ENCODE assay signal across 8 cellular contexts in the genomic region with DNA sequence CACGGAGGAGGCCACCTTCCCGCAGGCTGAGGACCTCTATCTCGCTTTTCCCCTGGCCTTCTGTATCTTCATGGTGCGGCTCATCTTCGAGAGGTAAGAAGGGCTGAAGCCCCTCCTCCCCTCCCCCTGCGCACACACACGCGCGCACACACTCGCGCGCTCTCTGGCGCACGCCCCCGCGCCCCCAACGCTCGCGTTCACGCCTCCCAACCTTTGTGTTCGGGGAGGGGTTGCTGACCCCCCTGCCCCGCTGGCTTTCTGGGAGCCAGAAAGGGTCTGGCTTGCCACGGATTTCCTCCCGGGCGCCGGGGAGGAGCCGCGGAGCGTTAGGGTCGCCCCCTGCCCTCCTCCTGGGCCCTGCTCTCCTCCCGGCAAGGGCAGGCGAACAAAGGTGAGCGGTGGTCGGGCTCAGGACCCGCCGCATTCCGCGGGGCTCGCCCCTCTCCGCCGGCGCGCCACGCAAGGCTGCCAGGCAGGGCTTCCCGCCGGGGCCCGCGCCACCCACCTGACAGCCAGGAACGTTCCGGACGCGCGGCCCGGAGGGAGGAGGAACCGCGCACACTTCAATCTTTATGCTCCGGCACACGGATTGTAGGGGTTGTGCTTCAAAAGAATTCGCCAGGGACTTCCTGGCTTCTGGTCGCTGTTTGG. TPM values are rescaled to one million over a fixed set of nuclear protein-coding genes. Genes with fewer than 3 reads are reported as not detected.
A peak's percentile ranks its signal among the peaks of the same experiment; 100 is the strongest.
DNase-seq lines count a peak whose midpoint lies in the region; ATAC-seq and TF ChIP-seq lines count a peak whose summit lies in the region.

No MANE protein-coding gene starts in this region.

- ATAC-seq in GM18502 (IDR thresholded peaks at IDR 0.05; ENCODE audit: poor library complexity, unreplicated experiment) (peak; percentile 39), HG02981 (IDR thresholded peaks at IDR 0.05; ENCODE audit: unreplicated experiment) (peak; percentile 29)

- DNase-seq in AG08396 (ENCODE audit: low spot score) = peak; percentile 38
- DNase-seq in NCI-H446 (lab: John Stamatoyannopoulos, UW) = peak; percentile 16 to 47
- DNase-seq in activated naive CD4-positive, alpha-beta T cell treated with anti-CD3 and anti-CD28 coated beads, Interleukin-2, amount 50 U/mL, for 16 hours = peak; percentile 67
- peak; percentile 79 for DNase-seq in cardiac septum (ENCODE audit: low spot score)
- no peak for DNase-seq in cerebellar nuclear complex (lab: John Stamatoyannopoulos, UW)

- H3K9me3 ChIP-seq in parathyroid adenoma (ENCODE audit: control insufficient read depth, low read length) = no peaks in the 10 kb centered on the region

- H3K36me3 ChIP-seq in parathyroid adenoma (ENCODE audit: control insufficient read depth, insufficient read depth, low read length) = no peaks in the 10 kb centered on the region

- peak overlapping the region; percentile 86 for H3K4me2 ChIP-seq in parathyroid adenoma (ENCODE audit: low read length)

- peak overlapping the region; percentile 98 for H2AFZ ChIP-seq in parathyroid adenoma

- no peaks in the 10 kb centered on the region for H3K27me3 ChIP-seq in parathyroid adenoma (ENCODE audit: control insufficient read depth, insufficient read depth, low read length)

- H3K79me2 ChIP-seq in parathyroid adenoma = peaks cover 14% of the 10 kb centered on the region

- peak overlapping the region; percentile 60 for H3K4me3 ChIP-seq in parathyroid adenoma (ENCODE audit: low read depth, low read length)

- intact Hi-C loops in cardiac septum (cut with DNase I) = loop anchor here (2.0 to 5.0 kb wide), 5 partner anchors 60 to 301 kb away; no protein-coding TSS in a partner anchor

- H3K27ac ChIP-seq in parathyroid adenoma = peak overlapping the region; percentile 58

- H3K9ac ChIP-seq in parathyroid adenoma = peak overlapping the region; percentile 56

- peaks cover 4% of the 10 kb centered on the region for H3K4me1 ChIP-seq in parathyroid adenoma

- TF ChIP-seq CTCF in parathyroid adenoma (IDR thresholded peaks at IDR 0.05) = no peak

RNA-seq across cellular contexts. Expression of gene CERS6, which starts 0.6 kb away (rescaled TPM):
- 58.6 TPM for total RNA-seq in cardiac septum

Comparison
In these comparisons a context has a peak if more than half of its experiments do, and no peak if none do; other contexts are left out.
1. DNase-seq: peak in AG08396 (single experiment), NCI-H446 (2 of 2), activated naive CD4-positive, alpha-beta T cell treated with anti-CD3 and anti-CD28 coated beads, Interleukin-2, amount 50 U/mL, for 16 hours (single experiment) and cardiac septum (single experiment); none in cerebellar nuclear complex (0 of 2).